26 cellular contexts compared by ENCODE assay signal in the genomic region with DNA sequence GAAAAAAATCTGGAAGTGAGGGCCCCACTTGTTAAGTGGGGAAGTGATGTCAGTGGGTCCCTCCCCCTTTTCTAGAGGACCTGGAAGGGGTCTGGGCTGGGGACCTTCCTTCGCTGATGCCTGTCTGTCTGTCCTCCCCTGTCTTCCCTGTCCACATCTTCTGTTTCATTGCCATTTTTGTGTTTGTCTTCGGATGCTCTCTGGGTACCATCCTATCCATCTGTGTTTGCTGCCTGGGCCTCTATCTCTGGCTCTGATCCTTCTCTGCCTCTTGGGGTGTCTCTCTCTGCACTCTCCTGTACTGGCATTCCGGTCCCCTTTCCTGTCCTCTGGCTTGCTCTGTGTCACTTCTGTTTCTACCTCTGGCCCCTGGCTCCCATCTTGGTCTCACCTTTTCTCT. TPM values are rescaled to one million over a fixed set of nuclear protein-coding genes. Genes with fewer than 3 reads are reported as not detected.
DNase-seq lines count a peak whose midpoint lies in the region; ATAC-seq and TF ChIP-seq lines count a peak whose summit lies in the region.
"Had no signal": no experiment of that assay in that cellular context is flagged by ENCODE, and none has a peak within 500 bp of the region (broad histone marks: within the 10 kb centered on the region; RNA-seq: fewer than 3 reads in every experiment).

No MANE protein-coding gene starts in this region.

- H3K27me3 Mint-ChIP-seq in activated naive CD4-positive, alpha-beta T cell treated with anti-CD3 and anti-CD28 coated beads, Interleukin-2, amount 50 U/mL, for 24 hours = peaks cover 41% of the 10 kb centered on the region
- H3K27me3 Mint-ChIP-seq in glutamatergic neuron (ENCODE audit: unreplicated experiment) = peaks cover 24% of the 10 kb centered on the region
- H3K27me3 Mint-ChIP-seq in neural crest cell (ENCODE audit: low read depth) = peaks cover 22% of the 10 kb centered on the region

- no peak for TF ChIP-seq EP300 in transverse colon (IDR thresholded peaks at IDR 0.05; ENCODE audit: low read depth)

- H3K36me3 ChIP-seq in psoas muscle (ENCODE audit: insufficient read depth in 1 of 2, low read depth in 1 of 2) (no peaks in the 10 kb centered on the region), left ventricle myocardium inferior (no peaks in the 10 kb centered on the region), transverse colon (no peaks in the 10 kb centered on the region)
- H3K36me3 ChIP-seq: BLaER1 had no signal

- peaks cover 1% of the 10 kb centered on the region for H3K36me3 Mint-ChIP-seq in activated naive CD4-positive, alpha-beta T cell treated with anti-CD3 and anti-CD28 coated beads, Interleukin-2, amount 50 U/mL, for 24 hours
- H3K36me3 Mint-ChIP-seq in glutamatergic neuron (ENCODE audit: unreplicated experiment) = no peaks in the 10 kb centered on the region
- peaks cover 4% of the 10 kb centered on the region for H3K36me3 Mint-ChIP-seq in neural crest cell (ENCODE audit: low read depth)
- H3K36me3 Mint-ChIP-seq: CD8-positive, alpha-beta T cell had no signal

- H3K9me3 ChIP-seq in psoas muscle (no peaks in the 10 kb centered on the region), left ventricle myocardium inferior (replicated peaks) (no peaks in the 10 kb centered on the region), transverse colon (no peaks in the 10 kb centered on the region)
- H3K9me3 ChIP-seq: BLaER1 had no signal

- TF ChIP-seq CTCF in glutamatergic neuron (IDR thresholded peaks at IDR 0.05; ENCODE audit: partially characterized antibody, unreplicated experiment) (no peak), neural crest cell (conservative IDR thresholded peaks at IDR 0.05) (no peak), psoas muscle (IDR thresholded peaks at IDR 0.05) (no peak), left ventricle myocardium inferior (IDR thresholded peaks at IDR 0.05; ENCODE audit: borderline replicate concordance) (no peak), transverse colon (IDR thresholded peaks at IDR 0.05) (no peak)

- H3K4me1 ChIP-seq in psoas muscle (no peaks in the 10 kb centered on the region), left ventricle myocardium inferior (peaks cover 17% of the 10 kb centered on the region), transverse colon (peaks cover 0 to 18% (median 14%) of the 10 kb centered on the region in 4 donors)

- in situ Hi-C loops in transverse colon (cut with MboI; ENCODE audit: low pct_ligation_motif_present in 1 of 4, low pct_unique_long_range_greater_than_20kb in 1 of 4, low sequenced_read_pairs in 3 of 4) = no loop called here

- H3K4me1 Mint-ChIP-seq in activated naive CD4-positive, alpha-beta T cell treated with anti-CD3 and anti-CD28 coated beads, Interleukin-2, amount 50 U/mL, for 24 hours = peaks cover 18% of the 10 kb centered on the region
- H3K4me1 Mint-ChIP-seq in glutamatergic neuron (ENCODE audit: low read depth, unreplicated experiment) (peaks cover 46% of the 10 kb centered on the region), neural crest cell (peaks cover 50% of the 10 kb centered on the region)

- H3K4me3 ChIP-seq in psoas muscle (no peak overlapping the region), left ventricle myocardium inferior (no peak overlapping the region), transverse colon (no peak overlapping the region)
- H3K4me3 ChIP-seq: BLaER1, GM12878 had no signal

- H3K27ac ChIP-seq in psoas muscle (no peak overlapping the region), left ventricle myocardium inferior (replicated peaks) (no peak overlapping the region), transverse colon (no peak overlapping the region)
- H3K27ac ChIP-seq: 22Rv1, BLaER1 had no signal

- DNase-seq in activated naive CD4-positive, alpha-beta T cell treated with anti-CD3 and anti-CD28 coated beads, Interleukin-2, amount 50 U/mL, for 16 hours = no peak
- DNase-seq in glutamatergic neuron (no peak), neural crest cell (ENCODE audit: low read depth, low spot score) (no peak), psoas muscle (no peak), left ventricle myocardium inferior (no peak), transverse colon (no peak)
- DNase-seq: ACHN; CD8-positive, alpha-beta T cell; DND-41; GOT3; Karpas-422; MV-4-11; NCI-H1105 treated with DMSO at 0.1 percent for 48 hours; NCI-H2029 treated with DMSO at 0.1 percent for 48 hours; NCI-H226; NCI-H524; NCI-H774; NK-92 treated with Interleukin-12 subunit alpha and Interleukin-12 subunit beta, amount 100 ng/mL, for 24 hours; SIG-M5 had no signal

- intact Hi-C loops in psoas muscle (cut with DNase I) = no loop called here
- intact Hi-C loops in left ventricle myocardium inferior (cut with micrococcal nuclease) = no loop called here
- intact Hi-C loops in transverse colon (cut with DNase I; ENCODE audit: low total_unique reads) = loop anchor here (10.0 kb wide), 1 partner anchor 62 kb away; no protein-coding TSS in a partner anchor

- H3K27me3 ChIP-seq in psoas muscle (ENCODE audit: insufficient read depth in 3 of 3, low read length in 2 of 3) (peaks cover 0 to 41% (median 15%) of the 10 kb centered on the region in 3 donors), left ventricle myocardium inferior (ENCODE audit: low read depth) (peaks cover 96% of the 10 kb centered on the region), transverse colon (peaks cover 92% of the 10 kb centered on the region)

- peak overlapping the region; percentile 66 for H3K4me3 Mint-ChIP-seq in activated naive CD4-positive, alpha-beta T cell treated with anti-CD3 and anti-CD28 coated beads, Interleukin-2, amount 50 U/mL, for 24 hours
- H3K4me3 Mint-ChIP-seq in glutamatergic neuron (ENCODE audit: unreplicated experiment) (peak overlapping the region; percentile 80), neural crest cell (peak overlapping the region; percentile 89)
- H3K4me3 Mint-ChIP-seq: CD8-positive, alpha-beta T cell had no signal

- WGBS in psoas muscle, 3 donors = 86 to 93% (median 91%) methylated on average over 3 of the region's 3 CpGs
- 60 to 88% methylated on average over 1 to 3 of the region's 3 CpGs for WGBS in transverse colon (ENCODE audit: low coverage in 1 of 2), 2 donors

- TF ChIP-seq POLR2A in transverse colon (IDR thresholded peaks at IDR 0.05) = no peak

- ATAC-seq in psoas muscle (no peak), HG03108 (IDR thresholded peaks at IDR 0.05; ENCODE audit: unreplicated experiment) (no peak)
- ATAC-seq: CD8-positive, alpha-beta T cell; GM12878; HCT116 had no signal

- H3K9me3 Mint-ChIP-seq in activated naive CD4-positive, alpha-beta T cell treated with anti-CD3 and anti-CD28 coated beads, Interleukin-2, amount 50 U/mL, for 24 hours = no peaks in the 10 kb centered on the region
- H3K9me3 Mint-ChIP-seq in glutamatergic neuron (ENCODE audit: unreplicated experiment) (peaks cover 26% of the 10 kb centered on the region), neural crest cell (no peaks in the 10 kb centered on the region)
- H3K9me3 Mint-ChIP-seq: CD8-positive, alpha-beta T cell had no signal

- H3K27ac Mint-ChIP-seq in activated naive CD4-positive, alpha-beta T cell treated with anti-CD3 and anti-CD28 coated beads, Interleukin-2, amount 50 U/mL, for 24 hours = no peak overlapping the region
- H3K27ac Mint-ChIP-seq in glutamatergic neuron (ENCODE audit: unreplicated experiment) (peak overlapping the region; percentile 57), neural crest cell (ENCODE audit: unreplicated experiment) (peak overlapping the region; percentile 83)
- H3K27ac Mint-ChIP-seq: CD8-positive, alpha-beta T cell had no signal

RNA-seq across cellular contexts. Expression of a gene that starts 2.3 kb away (rescaled TPM):
- total RNA-seq in glutamatergic neuron (ENCODE audit: unreplicated experiment) = 51.3 TPM
- total RNA-seq in neural crest cell = 19.0 and 21.2 TPM in 2 replicates
- not detected for total RNA-seq in psoas muscle
- under 1 TPM in 2 of 3 donors, not detected in 1; 0.04 to 0.07 TPM for polyA plus RNA-seq in psoas muscle
- total RNA-seq in left ventricle myocardium inferior = not detected
- 1 to 10 TPM in 2 of 4 donors, under 1 TPM in 2; 0.14 to 3.8 (median 1.7) TPM for total RNA-seq in transverse colon
- total RNA-seq: CD8-positive, alpha-beta T cell; GM12878; M059J had no signal

RNA-seq across cellular contexts. Expression of a gene that starts 7.2 kb away (rescaled TPM):
- 15.3 TPM for total RNA-seq in glutamatergic neuron (ENCODE audit: unreplicated experiment)
- 16.1 and 20.2 TPM in 2 replicates for total RNA-seq in neural crest cell
- 1 to 10 TPM; 2.1 to 5.0 (median 3.0) TPM for total RNA-seq in psoas muscle
- 1 to 10 TPM; 2.8 to 5.2 (median 4.0) TPM for polyA plus RNA-seq in psoas muscle
- total RNA-seq in left ventricle myocardium inferior = 2.1 TPM
- total RNA-seq in transverse colon = 10 to 100 TPM in 3 of 4 donors, 1 to 10 TPM in 1; 2.6 to 67.3 (median 19.0) TPM

RNA-seq across cellular contexts. Expression of a gene that starts 15.2 kb away (rescaled TPM):
- 71.8 TPM for total RNA-seq in glutamatergic neuron (ENCODE audit: unreplicated experiment)
- 70.5 and 77.7 TPM in 2 replicates for total RNA-seq in neural crest cell
- 10 to 100 TPM; 10.9 to 23.3 (median 18.0) TPM for total RNA-seq in psoas muscle
- polyA plus RNA-seq in psoas muscle = 10 to 100 TPM; 16.0 to 23.6 (median 20.8) TPM
- 20.2 TPM for total RNA-seq in left ventricle myocardium inferior
- 10 to 100 TPM in 3 of 4 donors, 1 to 10 TPM in 1; 9.0 to 36.4 (median 22.5) TPM for total RNA-seq in transverse colon

RNA-seq across cellular contexts. Expression of a gene that starts 25.6 kb away (rescaled TPM):
- 771 TPM for total RNA-seq in glutamatergic neuron (ENCODE audit: unreplicated experiment)
- 1,508 and 1,541 TPM in 2 replicates for total RNA-seq in neural crest cell
- total RNA-seq in psoas muscle = 1,000 to 10,000 TPM; 1,150 to 1,595 (median 1,339) TPM
- 1,000 to 10,000 TPM in 2 of 3 donors, 100 to 1,000 TPM in 1; 743 to 1,128 (median 1,033) TPM for polyA plus RNA-seq in psoas muscle
- total RNA-seq in left ventricle myocardium inferior = 786 TPM
- 100 to 1,000 TPM; 105 to 371 (median 242) TPM for total RNA-seq in transverse colon

RNA-seq across cellular contexts. Expression of a gene that starts 40.6 kb away (rescaled TPM):
- 41.7 TPM for total RNA-seq in glutamatergic neuron (ENCODE audit: unreplicated experiment)
- total RNA-seq in neural crest cell = 32.1 and 33.6 TPM in 2 replicates
- 1 to 10 TPM; 4.4 to 7.4 (median 5.1) TPM for total RNA-seq in psoas muscle
- polyA plus RNA-seq in psoas muscle = 1 to 10 TPM; 2.2 to 4.3 (median 3.0) TPM
- total RNA-seq in left ventricle myocardium inferior = 10.6 TPM
- total RNA-seq in transverse colon = 10 to 100 TPM in 3 of 4 donors, 1 to 10 TPM in 1; 9.1 to 18.3 (median 14.8) TPM
